Comparison of ENCODE assay signal across 24 cellular contexts in genomic region chr2:14340703-14341102, GRCh38.
A peak's percentile ranks its signal among the peaks of the same experiment; 100 is the strongest.
DNase-seq lines count a peak whose midpoint lies in the region; ATAC-seq and TF ChIP-seq lines count a peak whose summit lies in the region.
"Had no signal": no experiment of that assay in that cellular context is flagged by ENCODE, and none has a peak within 500 bp of the region (broad histone marks: within the 10 kb centered on the region; RNA-seq: fewer than 3 reads in every experiment).

No MANE protein-coding gene starts in this region.

- H3K79me2 ChIP-seq in PC-3 (ENCODE audit: low read length) = no peaks in the 10 kb centered on the region
- H3K79me2 ChIP-seq in Karpas-422 (ENCODE audit: low read length) = no peaks in the 10 kb centered on the region

- no peaks in the 10 kb centered on the region for H3K9me2 ChIP-seq in PC-3 (replicated peaks; ENCODE audit: low read length)
- H3K9me2 ChIP-seq in Karpas-422 (replicated peaks; ENCODE audit: insufficient read depth, low read length) = no peaks in the 10 kb centered on the region

- no peaks in the 10 kb centered on the region for H3K36me3 ChIP-seq in PC-3 (ENCODE audit: low read depth, low read length)
- H3K36me3 ChIP-seq in Karpas-422 (ENCODE audit: insufficient read depth, low read length) = no peaks in the 10 kb centered on the region
- H3K36me3 ChIP-seq: BLaER1 treated with 17β-estradiol and CSF1 and Interleukin-3, amounts not matched to agents 10 nM and 100 nM; Peyer's patch had no signal

- H3K4me2 ChIP-seq in PC-3 (ENCODE audit: low read length) (0 out of 2 replicates have a peak overlapping the region, but pooled peaks have one; percentile 8), Karpas-422 (ENCODE audit: low read depth, low read length, poor library complexity, severe bottlenecking) (no peak overlapping the region)
- H3K4me2 ChIP-seq: BLaER1 treated with 17β-estradiol and CSF1 and Interleukin-3, amounts not matched to agents 10 nM and 100 nM had no signal

- H3F3A ChIP-seq in PC-3 (ENCODE audit: low read length, unreplicated experiment) = no peaks in the 10 kb centered on the region

- H3K27ac ChIP-seq in PC-3 (ENCODE audit: low read length) (no peak overlapping the region), foreskin keratinocyte (no peak overlapping the region), Karpas-422 (ENCODE audit: low read length) (no peak overlapping the region)
- H3K27ac ChIP-seq: BLaER1 treated with 17β-estradiol and CSF1 and Interleukin-3, amounts not matched to agents 10 nM and 100 nM; Peyer's patch had no signal

- intact Hi-C loops in PC-3 (cut with micrococcal nuclease) = no loop called here

- H4K20me1 ChIP-seq in PC-3 (ENCODE audit: low read length) (no peaks in the 10 kb centered on the region), Karpas-422 (ENCODE audit: insufficient read depth, low read depth, low read length) (no peaks in the 10 kb centered on the region)
- H4K20me1 ChIP-seq: BLaER1 treated with 17β-estradiol and CSF1 and Interleukin-3, amounts not matched to agents 10 nM and 100 nM had no signal

- ATAC-seq in PC-3 (peak; percentile 33; the same call in 1 of the 2 replicates), foreskin keratinocyte (peak; percentile 79)
- ATAC-seq: Right ventricle myocardium inferior, T-helper 17 cell had no signal

- DNase-seq in DMS53 (lab: John Stamatoyannopoulos, UW) = peak; percentile 80
- peak; percentile 0 for DNase-seq in M059J (ENCODE audit: low read depth)
- peak; percentile 19 for DNase-seq in PC-3
- DNase-seq in foreskin keratinocyte = no peak
- no peak for DNase-seq in Karpas-422
- DNase-seq in HuH-7.5 (ENCODE audit: low spot score) = no peak
- DNase-seq in NOMO-1 (lab: John Stamatoyannopoulos, UW; ENCODE audit: unreplicated experiment in 2 of 2) = no peak
- DNase-seq: ACHN; Calu3; CD4-positive, alpha-beta memory T cell; DMS153; EL; H7; NCI-H1092; NCI-H1436; NCI-H2029; NCI-H2171 treated with DMSO at 0.1 percent for 48 hours; NCI-H774; NK-92 treated with Interleukin-12 subunit alpha and Interleukin-12 subunit beta, amount 100 ng/mL, for 24 hours; Peyer's patch; SW 1271; T-helper 17 cell had no signal

- H3K27me3 ChIP-seq in PC-3 (ENCODE audit: low read length) (no peaks in the 10 kb centered on the region), foreskin keratinocyte (no peaks in the 10 kb centered on the region), Karpas-422 (ENCODE audit: low read length) (no peaks in the 10 kb centered on the region)
- H3K27me3 ChIP-seq: BLaER1 treated with 17β-estradiol and CSF1 and Interleukin-3, amounts not matched to agents 10 nM and 100 nM; Peyer's patch had no signal

- CTCF ChIA-PET in PC-3 (lab: Charles Lee) = no interaction called here

- no peak for TF ChIP-seq CTCF in PC-3 (conservative IDR thresholded peaks at IDR 0.05; ENCODE audit: low read depth, low read length)
- no peak for TF ChIP-seq CTCF in foreskin keratinocyte (conservative IDR thresholded peaks at IDR 0.05)

- H3K4me3 ChIP-seq in PC-3 (ENCODE audit: low read length) (no peak overlapping the region), Karpas-422 (ENCODE audit: low read length) (no peak overlapping the region)
- H3K4me3 ChIP-seq: BLaER1 treated with 17β-estradiol and CSF1 and Interleukin-3, amounts not matched to agents 10 nM and 100 nM; Peyer's patch had no signal

- no TSS peak for BruUV-seq in PC-3 (replicated peaks; lab: Mats Ljungman, UMichigan)

- POLR2A ChIA-PET in PC-3 (lab: Charles Lee; ENCODE audit: unreplicated experiment) = no interaction called here

- H3K4me1 ChIP-seq in PC-3 (ENCODE audit: insufficient read depth, low read length) (no peaks in the 10 kb centered on the region), foreskin keratinocyte (no peaks in the 10 kb centered on the region), Karpas-422 (ENCODE audit: low read length) (no peaks in the 10 kb centered on the region)
- H3K4me1 ChIP-seq: BLaER1 treated with 17β-estradiol and CSF1 and Interleukin-3, amounts not matched to agents 10 nM and 100 nM; Peyer's patch had no signal

- H3K9me3 ChIP-seq in PC-3 (ENCODE audit: low read length) = no peaks in the 10 kb centered on the region
- H3K9me3 ChIP-seq in Karpas-422 (ENCODE audit: low read length) = no peaks in the 10 kb centered on the region
- H3K9me3 ChIP-seq: BLaER1 treated with 17β-estradiol and CSF1 and Interleukin-3, amounts not matched to agents 10 nM and 100 nM; Peyer's patch had no signal

- H3K9ac ChIP-seq in PC-3 (ENCODE audit: low read length) = no peak overlapping the region
- H3K9ac ChIP-seq in Karpas-422 (ENCODE audit: low read length) = no peak overlapping the region
- H3K9ac ChIP-seq: BLaER1 treated with 17β-estradiol and CSF1 and Interleukin-3, amounts not matched to agents 10 nM and 100 nM had no signal

- H2AFZ ChIP-seq in PC-3 (ENCODE audit: low read length) (no peak overlapping the region), Karpas-422 (ENCODE audit: low read length) (no peak overlapping the region)

Comparison
In these comparisons a context has a peak if more than half of its experiments do, and no peak if none do; other contexts are left out.
1. DNase-seq: peak in DMS53 (single experiment), M059J (single experiment) and PC-3 (single experiment); none in foreskin keratinocyte (0 of 2), Karpas-422 (single experiment), HuH-7.5 (single experiment) and NOMO-1 (0 of 2).